Comparison of ENCODE assay signal across 16 cellular contexts in the genomic region with DNA sequence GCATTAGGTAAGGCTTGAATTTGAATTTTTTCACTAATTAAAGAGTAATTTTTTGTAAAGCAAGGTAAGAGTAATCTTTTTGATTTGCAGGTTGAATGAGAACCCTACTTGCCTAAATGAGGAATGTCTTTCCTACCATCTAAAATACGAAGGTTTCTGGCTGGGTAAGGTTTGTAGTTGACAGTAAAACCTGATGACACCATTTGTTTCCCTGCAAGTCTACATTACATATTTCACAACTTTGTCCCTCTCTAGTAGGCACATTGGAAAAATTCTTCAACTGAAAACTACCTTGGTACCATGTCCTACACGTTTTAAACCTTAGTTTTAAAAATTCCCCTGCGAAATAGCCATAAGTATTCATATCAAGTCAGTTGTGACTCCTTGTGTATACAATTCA. TPM values are rescaled to one million over a fixed set of nuclear protein-coding genes. Genes with fewer than 3 reads are reported as not detected.
A peak's percentile ranks its signal among the peaks of the same experiment; 100 is the strongest.
DNase-seq lines count a peak whose midpoint lies in the region; ATAC-seq and TF ChIP-seq lines count a peak whose summit lies in the region.
"Had no signal": no experiment of that assay in that cellular context is flagged by ENCODE, and none has a peak within 500 bp of the region (broad histone marks: within the 10 kb centered on the region; RNA-seq: fewer than 3 reads in every experiment).

No MANE protein-coding gene starts in this region.

- H3K4me1 Mint-ChIP-seq in activated CD8-positive, alpha-beta T cell treated with anti-CD3 and anti-CD28 coated beads for 36 hours (ENCODE audit: low read depth) = peaks cover 37% of the 10 kb centered on the region
- peaks cover 34% of the 10 kb centered on the region for H3K4me1 Mint-ChIP-seq in activated CD8-positive, alpha-beta T cell treated with anti-CD3 and anti-CD28 coated beads, Interleukin-2, amount 10 ng/mL, durations not matched to agents 7 days and 5 days (ENCODE audit: low read depth)
- peaks cover 27% of the 10 kb centered on the region for H3K4me1 Mint-ChIP-seq in HFFc6 (ENCODE audit: low read depth)
- peaks cover 39% of the 10 kb centered on the region for H3K4me1 Mint-ChIP-seq in activated naive CD8-positive, alpha-beta T cell treated with anti-CD3 and anti-CD28 coated beads, Interleukin-2, amount 50 U/mL, for 24 hours
- peaks cover 4% of the 10 kb centered on the region for H3K4me1 Mint-ChIP-seq in nephron progenitor cell

- no peaks in the 10 kb centered on the region for H3K9me3 ChIP-seq in tibial nerve
- H3K9me3 ChIP-seq: BLaER1 had no signal

- no peak for TF ChIP-seq CTCF in activated CD8-positive, alpha-beta T cell treated with anti-CD3 and anti-CD28 coated beads for 36 hours (IDR thresholded peaks at IDR 0.05)
- TF ChIP-seq CTCF in HFFc6 (IDR thresholded peaks at IDR 0.05) = no peak
- no peak for TF ChIP-seq CTCF in nephron progenitor cell (IDR thresholded peaks at IDR 0.05)
- no peak for TF ChIP-seq CTCF in tibial nerve (IDR thresholded peaks at IDR 0.05)

- no peak for DNase-seq in activated CD8-positive, alpha-beta T cell treated with anti-CD3 and anti-CD28 coated beads for 36 hours
- DNase-seq in activated CD8-positive, alpha-beta T cell treated with anti-CD3 and anti-CD28 coated beads, Interleukin-2, amount 10 ng/mL, durations not matched to agents 7 days and 5 days = no peak
- DNase-seq in HFFc6 (no peak), nephron progenitor cell (no peak), SW 1271 (lab: John Stamatoyannopoulos, UW) (no peak), tibial nerve (ENCODE audit: low spot score in 2 of 2) (no peak), midbrain (lab: John Stamatoyannopoulos, UW) (no peak)
- DNase-seq in activated naive CD8-positive, alpha-beta T cell treated with anti-CD3 and anti-CD28 coated beads, Interleukin-2, amount 50 U/mL, for 24 hours = no peak
- DNase-seq: activated effector memory CD4-positive, alpha-beta T cell treated with Interleukin-2 at 50 U/mL for 16 hours; GF-D8; HCEC 1CT; NCI-H1417 treated with DMSO at 0.1 percent for 48 hours; NCI-H2171 treated with DMSO at 0.1 percent for 48 hours; SHP77; stimulated activated naive CD8-positive, alpha-beta T cell treated with anti-CD3 and anti-CD28 coated beads, Interleukin-15, amount 100 ng/mL, for 72 hours had no signal

- no peak overlapping the region for H3K4me3 Mint-ChIP-seq in activated CD8-positive, alpha-beta T cell treated with anti-CD3 and anti-CD28 coated beads for 36 hours
- no peak overlapping the region for H3K4me3 Mint-ChIP-seq in activated CD8-positive, alpha-beta T cell treated with anti-CD3 and anti-CD28 coated beads, Interleukin-2, amount 10 ng/mL, durations not matched to agents 7 days and 5 days
- H3K4me3 Mint-ChIP-seq in HFFc6 = no peak overlapping the region
- no peak overlapping the region for H3K4me3 Mint-ChIP-seq in activated naive CD8-positive, alpha-beta T cell treated with anti-CD3 and anti-CD28 coated beads, Interleukin-2, amount 50 U/mL, for 24 hours
- H3K4me3 Mint-ChIP-seq in nephron progenitor cell = no peak overlapping the region
- H3K4me3 Mint-ChIP-seq: stimulated activated naive CD8-positive, alpha-beta T cell treated with anti-CD3 and anti-CD28 coated beads, Interleukin-15, amount 100 ng/mL, for 72 hours had no signal

- intact Hi-C loops in activated CD8-positive, alpha-beta T cell treated with anti-CD3 and anti-CD28 coated beads for 36 hours (cut with micrococcal nuclease) = no loop called here

- no peak overlapping the region for H3K27ac ChIP-seq in tibial nerve
- H3K27ac ChIP-seq: BLaER1 had no signal

- ATAC-seq in activated CD8-positive, alpha-beta T cell treated with anti-CD3 and anti-CD28 coated beads for 36 hours = no peak
- ATAC-seq in activated CD8-positive, alpha-beta T cell treated with anti-CD3 and anti-CD28 coated beads, Interleukin-2, amount 10 ng/mL, durations not matched to agents 7 days and 5 days = no peak
- no peak for ATAC-seq in activated naive CD8-positive, alpha-beta T cell treated with anti-CD3 and anti-CD28 coated beads, Interleukin-2, amount 50 U/mL, for 24 hours
- ATAC-seq: stimulated activated naive CD8-positive, alpha-beta T cell treated with anti-CD3 and anti-CD28 coated beads, Interleukin-15, amount 100 ng/mL, for 72 hours had no signal

- H3K4me3 ChIP-seq in tibial nerve = no peak overlapping the region
- H3K4me3 ChIP-seq: BLaER1 had no signal

- TF ChIP-seq EP300 in tibial nerve (IDR thresholded peaks at IDR 0.05) = no peak

- CTCF ChIA-PET in activated CD8-positive, alpha-beta T cell treated with anti-CD3 and anti-CD28 coated beads for 36 hours (lab: Charles Lee) = interaction anchor here (1.9 to 2.0 kb wide), 2 partner anchors 9 to 57 kb away, joined by 5 to 11 read pairs; no protein-coding TSS in a partner anchor
- CTCF ChIA-PET in activated CD8-positive, alpha-beta T cell treated with anti-CD3 and anti-CD28 coated beads, Interleukin-2, amount 10 ng/mL, durations not matched to agents 7 days and 5 days (lab: Charles Lee) = interaction anchor here (1.0 to 3.2 kb wide), 6 partner anchors 9 to 57 kb away, joined by 3 to 23 read pairs (median 4); no protein-coding TSS in a partner anchor

- no peaks in the 10 kb centered on the region for H3K9me3 Mint-ChIP-seq in activated CD8-positive, alpha-beta T cell treated with anti-CD3 and anti-CD28 coated beads for 36 hours
- H3K9me3 Mint-ChIP-seq in activated CD8-positive, alpha-beta T cell treated with anti-CD3 and anti-CD28 coated beads, Interleukin-2, amount 10 ng/mL, durations not matched to agents 7 days and 5 days (ENCODE audit: insufficient read depth) = no peaks in the 10 kb centered on the region
- no peaks in the 10 kb centered on the region for H3K9me3 Mint-ChIP-seq in HFFc6
- no peaks in the 10 kb centered on the region for H3K9me3 Mint-ChIP-seq in activated naive CD8-positive, alpha-beta T cell treated with anti-CD3 and anti-CD28 coated beads, Interleukin-2, amount 50 U/mL, for 24 hours
- H3K9me3 Mint-ChIP-seq in nephron progenitor cell = no peaks in the 10 kb centered on the region
- H3K9me3 Mint-ChIP-seq: stimulated activated naive CD8-positive, alpha-beta T cell treated with anti-CD3 and anti-CD28 coated beads, Interleukin-15, amount 100 ng/mL, for 72 hours had no signal

- peaks cover 55% of the 10 kb centered on the region for H3K36me3 Mint-ChIP-seq in activated CD8-positive, alpha-beta T cell treated with anti-CD3 and anti-CD28 coated beads for 36 hours (ENCODE audit: low read depth)
- H3K36me3 Mint-ChIP-seq in activated CD8-positive, alpha-beta T cell treated with anti-CD3 and anti-CD28 coated beads, Interleukin-2, amount 10 ng/mL, durations not matched to agents 7 days and 5 days (ENCODE audit: low read depth) = peaks cover 64% of the 10 kb centered on the region
- peaks cover 46% of the 10 kb centered on the region for H3K36me3 Mint-ChIP-seq in HFFc6 (ENCODE audit: low read depth)
- peaks cover 60% of the 10 kb centered on the region for H3K36me3 Mint-ChIP-seq in activated naive CD8-positive, alpha-beta T cell treated with anti-CD3 and anti-CD28 coated beads, Interleukin-2, amount 50 U/mL, for 24 hours (ENCODE audit: low read depth)
- peaks cover 83% of the 10 kb centered on the region for H3K36me3 Mint-ChIP-seq in nephron progenitor cell (ENCODE audit: low read depth)

- H3K4me1 ChIP-seq in tibial nerve = peaks cover 0 to 51% (median 11%) of the 10 kb centered on the region in 4 donors
- H3K4me1 ChIP-seq: BLaER1 had no signal

- H3K27me3 ChIP-seq in tibial nerve = no peaks in the 10 kb centered on the region
- H3K27me3 ChIP-seq: BLaER1 had no signal

- TF ChIP-seq POLR2A in tibial nerve (IDR thresholded peaks at IDR 0.05) = no peak

- POLR2A ChIA-PET in activated CD8-positive, alpha-beta T cell treated with anti-CD3 and anti-CD28 coated beads for 36 hours (lab: Charles Lee) = interaction anchor here (0.9 to 3.2 kb wide), 9 partner anchors 10 to 74 kb away, joined by 3 to 26 read pairs (median 4); a partner anchor contains a TSS
- POLR2A ChIA-PET in activated CD8-positive, alpha-beta T cell treated with anti-CD3 and anti-CD28 coated beads, Interleukin-2, amount 10 ng/mL, durations not matched to agents 7 days and 5 days (lab: Charles Lee) = interaction anchor here (0.6 to 2.0 kb wide), 6 partner anchors 7 to 396 kb away, joined by 3 to 11 read pairs (median 3); a partner anchor contains a TSS

- H3K36me3 ChIP-seq in tibial nerve = peaks cover 13 to 88% (median 20%) of the 10 kb centered on the region in 3 donors

- H3K27ac Mint-ChIP-seq in activated CD8-positive, alpha-beta T cell treated with anti-CD3 and anti-CD28 coated beads for 36 hours = peak overlapping the region; percentile 58
- no peak overlapping the region for H3K27ac Mint-ChIP-seq in activated CD8-positive, alpha-beta T cell treated with anti-CD3 and anti-CD28 coated beads, Interleukin-2, amount 10 ng/mL, durations not matched to agents 7 days and 5 days
- H3K27ac Mint-ChIP-seq in HFFc6 = peak overlapping the region; percentile 38
- peak overlapping the region; percentile 65 for H3K27ac Mint-ChIP-seq in activated naive CD8-positive, alpha-beta T cell treated with anti-CD3 and anti-CD28 coated beads, Interleukin-2, amount 50 U/mL, for 24 hours
- H3K27ac Mint-ChIP-seq in nephron progenitor cell = peak overlapping the region; percentile 64

- 75 to 84% methylated on average over 3 of the region's 3 CpGs for WGBS in tibial nerve, 2 donors

- no peaks in the 10 kb centered on the region for H3K27me3 Mint-ChIP-seq in activated CD8-positive, alpha-beta T cell treated with anti-CD3 and anti-CD28 coated beads for 36 hours
- no peaks in the 10 kb centered on the region for H3K27me3 Mint-ChIP-seq in activated CD8-positive, alpha-beta T cell treated with anti-CD3 and anti-CD28 coated beads, Interleukin-2, amount 10 ng/mL, durations not matched to agents 7 days and 5 days (ENCODE audit: low read depth)
- peaks cover 6% of the 10 kb centered on the region for H3K27me3 Mint-ChIP-seq in HFFc6 (ENCODE audit: insufficient read depth)
- no peaks in the 10 kb centered on the region for H3K27me3 Mint-ChIP-seq in activated naive CD8-positive, alpha-beta T cell treated with anti-CD3 and anti-CD28 coated beads, Interleukin-2, amount 50 U/mL, for 24 hours
- H3K27me3 Mint-ChIP-seq in nephron progenitor cell (ENCODE audit: low read depth, poor library complexity) = no peaks in the 10 kb centered on the region
- H3K27me3 Mint-ChIP-seq: stimulated activated naive CD8-positive, alpha-beta T cell treated with anti-CD3 and anti-CD28 coated beads, Interleukin-15, amount 100 ng/mL, for 72 hours had no signal

RNA-seq across cellular contexts. Expression of a gene that starts 9.4 kb away (rescaled TPM):
- 100 to 1,000 TPM; 292 to 308 TPM for total RNA-seq in activated CD8-positive, alpha-beta T cell treated with anti-CD3 and anti-CD28 coated beads for 36 hours
- total RNA-seq in activated CD8-positive, alpha-beta T cell treated with anti-CD3 and anti-CD28 coated beads, Interleukin-2, amount 10 ng/mL, durations not matched to agents 7 days and 5 days = 100 to 1,000 TPM; 329 to 350 TPM
- total RNA-seq in HFFc6 (2021; fragmentation: NEBNext Ultra II Directional; extraction: Animal tissue kit (Norgen Biotek cat#: 25700)) = 100 to 1,000 TPM; 165 to 253 (median 205) TPM
- 100 to 1,000 TPM in 1 of 4 donors, 10 to 100 TPM in 3; 77.3 to 102 (median 94.4) TPM for total RNA-seq in tibial nerve

RNA-seq across cellular contexts. Expression of a gene that starts 42.6 kb away (rescaled TPM):
- total RNA-seq in activated CD8-positive, alpha-beta T cell treated with anti-CD3 and anti-CD28 coated beads for 36 hours = 10 to 100 TPM; 57.3 to 57.6 TPM
- 10 to 100 TPM; 61.3 to 64.3 TPM for total RNA-seq in activated CD8-positive, alpha-beta T cell treated with anti-CD3 and anti-CD28 coated beads, Interleukin-2, amount 10 ng/mL, durations not matched to agents 7 days and 5 days
- total RNA-seq in HFFc6 (2021; fragmentation: NEBNext Ultra II Directional; extraction: Animal tissue kit (Norgen Biotek cat#: 25700)) = 10 to 100 TPM; 59.0 to 76.5 (median 67.8) TPM
- total RNA-seq in tibial nerve = 100 to 1,000 TPM; 112 to 164 (median 145) TPM
